ENCODE assay signal across 14 cellular contexts in genomic region chr9:84804948-84805694, GRCh38.
"Had no signal": no experiment of that assay in that cellular context is flagged by ENCODE, and none has a peak within 500 bp of the region (broad histone marks: within the 10 kb centered on the region; RNA-seq: fewer than 3 reads in every experiment).

No MANE protein-coding gene starts in this region.

- H3K4me3 ChIP-seq: neural progenitor cell, pancreas, spleen had no signal

- H3K9me3 ChIP-seq: pancreas, spleen had no signal

- H3K9ac ChIP-seq: neural progenitor cell had no signal

- ATAC-seq: activated naive CD8-positive, alpha-beta T cell treated with anti-CD3 and anti-CD28 coated beads, Interleukin-2, amount 50 U/mL, for 24 hours; effector memory CD8-positive, alpha-beta T cell; stimulated activated memory B cell treated with anti-CD40 and anti-IgM and Interleukin-4, amounts not matched to agents 10 μg/mL and 1 μg/mL and 100 μg/mL, for 72 hours had no signal

- DNase-seq: activated CD4-positive, alpha-beta T cell treated with anti-CD3 and anti-CD28 coated beads for 48 hours; activated naive CD4-positive, alpha-beta T cell treated with Interleukin-2 at 50 U/mL for 16 hours; activated naive CD8-positive, alpha-beta T cell treated with anti-CD3 and anti-CD28 coated beads, Interleukin-2, amount 50 U/mL, for 24 hours; caudate nucleus; effector memory CD8-positive, alpha-beta T cell; immature natural killer cell; left cardiac atrium; pancreas; spleen; stimulated activated CD4-positive, alpha-beta T cell treated with anti-CD3 and anti-CD28 coated beads, Interleukin-1b, Interleukin-23, amount 100 ng/mL, for 48 hours; substantia nigra; T-helper 1 cell had no signal

- H3K27me3 ChIP-seq: neural progenitor cell, pancreas, spleen had no signal

- H3K4me1 ChIP-seq: pancreas, spleen had no signal

- H3K36me3 ChIP-seq: neural progenitor cell, pancreas, spleen had no signal
